ENCODE assay signal across 1 cellular context in genomic region chr22:21652010-21652546, GRCh38.
TF ChIP-seq lines count a peak whose summit lies in the region.

No MANE protein-coding gene starts in this region.

TF ChIP-seq in H1, 55 proteins besides CTCF, POLR2A, EP300 and RAD21:
- TF ChIP-seq SAP30 (IDR thresholded peaks at IDR 0.05; ENCODE audit: insufficient read depth, insufficient replicate concordance, low read length): no peak
- TF ChIP-seq POU5F1 (IDR thresholded peaks at IDR 0.05; ENCODE audit: low read depth, low read length): no peak
- no peak for TF ChIP-seq ASH2L (IDR thresholded peaks at IDR 0.05; ENCODE audit: low read length)
- TF ChIP-seq JUN (IDR thresholded peaks at IDR 0.05; ENCODE audit: low read depth, low read length): no peak
- no peak for TF ChIP-seq NANOG (IDR thresholded peaks at IDR 0.05; ENCODE audit: insufficient read depth, low read depth, low read length, poor library complexity, severe bottlenecking)
- no peak for TF ChIP-seq RNF2 (IDR thresholded peaks at IDR 0.05; ENCODE audit: borderline replicate concordance, low read depth, low read length, missing control alignments, poor library complexity, severe bottlenecking)
- TF ChIP-seq TAF1 (IDR thresholded peaks at IDR 0.05; ENCODE audit: low read depth, low read length): peak; percentile 72
- TF ChIP-seq BCL11A (IDR thresholded peaks at IDR 0.05; ENCODE audit: low read depth in 2 of 2, low read length in 2 of 2): no peak
- TF ChIP-seq CHD2 (IDR thresholded peaks at IDR 0.05; ENCODE audit: low read length): peak; percentile 68
- TF ChIP-seq CTBP2 (IDR thresholded peaks at IDR 0.05; ENCODE audit: borderline replicate concordance, insufficient read depth, insufficient read length, low read length): no peak
- TF ChIP-seq RFX5 (IDR thresholded peaks at IDR 0.05; ENCODE audit: borderline replicate concordance, low read depth, low read length): no peak
- no peak for TF ChIP-seq USF2 (IDR thresholded peaks at IDR 0.05; ENCODE audit: low read length)
- 0 out of 2 replicates have a peak, but pooled peaks have one; percentile 18 for TF ChIP-seq CEBPB (IDR thresholded peaks at IDR 0.05; ENCODE audit: low read depth, low read length)
- TF ChIP-seq PHF8 (conservative IDR thresholded peaks at IDR 0.05; ENCODE audit: low read depth, low read length): peak; percentile 52
- TF ChIP-seq TBP (IDR thresholded peaks at IDR 0.05; ENCODE audit: low read depth, low read length): peak; percentile 52; the same call in 1 of the 2 replicates
- no peak for TF ChIP-seq CHD1 (IDR thresholded peaks at IDR 0.05; ENCODE audit: low read depth, low read length)
- no peak for TF ChIP-seq RXRA (IDR thresholded peaks at IDR 0.05; ENCODE audit: insufficient read depth, low read depth, low read length)
- no peak for TF ChIP-seq ATF3 (IDR thresholded peaks at IDR 0.05; ENCODE audit: insufficient read depth, low read depth, low read length)
- no peak for TF ChIP-seq JUND (IDR thresholded peaks at IDR 0.05; ENCODE audit: low read length)
- no peak for TF ChIP-seq MAFK (IDR thresholded peaks at IDR 0.05; ENCODE audit: low read depth, low read length)
- TF ChIP-seq KDM4A (IDR thresholded peaks at IDR 0.05; ENCODE audit: low read depth, low read length, severe bottlenecking): peak; percentile 68
- peak; percentile 93 for TF ChIP-seq MAX (IDR thresholded peaks at IDR 0.05)
- no peak for TF ChIP-seq GTF2F1 (IDR thresholded peaks at IDR 0.05; ENCODE audit: borderline replicate concordance, low read depth, low read length)
- no peak for TF ChIP-seq ZNF274 (IDR thresholded peaks at IDR 0.05; ENCODE audit: borderline replicate concordance, extremely low read depth, low read length)
- TF ChIP-seq SP2 (IDR thresholded peaks at IDR 0.05; ENCODE audit: low read length): peak; percentile 10; the same call in 1 of the 2 replicates
- TF ChIP-seq HDAC2 (IDR thresholded peaks at IDR 0.05; ENCODE audit: borderline replicate concordance in 1 of 2, low read depth in 2 of 2, low read length in 2 of 2): 0 out of 4 replicates have a peak, but pooled peaks of 1 of the 2 experiments have one; percentile 13
- no peak for TF ChIP-seq SIX5 (IDR thresholded peaks at IDR 0.05; ENCODE audit: low read depth, low read length)
- TF ChIP-seq FOSL1 (IDR thresholded peaks at IDR 0.05; ENCODE audit: insufficient read depth, low read depth, low read length): no peak
- no peak for TF ChIP-seq BRCA1 (IDR thresholded peaks at IDR 0.05; ENCODE audit: low read depth, low read length)
- no peak for TF ChIP-seq SP4 (IDR thresholded peaks at IDR 0.05; ENCODE audit: low read length)
- no peak for TF ChIP-seq TCF12 (IDR thresholded peaks at IDR 0.05; ENCODE audit: low read depth, low read length)
- peak; percentile 83 to 88; a peak in 2 of 4 replicates for TF ChIP-seq SIN3A (conservative IDR thresholded peaks at IDR 0.05 in 1 of 2, IDR thresholded peaks at IDR 0.05 in 1 of 2; ENCODE audit: low read depth in 1 of 2, low read length in 2 of 2)
- no peak for TF ChIP-seq CREB1 (IDR thresholded peaks at IDR 0.05)
- no peak for TF ChIP-seq CHD7 (IDR thresholded peaks at IDR 0.05; ENCODE audit: insufficient replicate concordance, low read length)
- no peak for TF ChIP-seq RBBP5 (IDR thresholded peaks at IDR 0.05; ENCODE audit: borderline replicate concordance, low read depth, low read length)
- no peak for TF ChIP-seq SUZ12 (IDR thresholded peaks at IDR 0.05; ENCODE audit: low read length)
- TF ChIP-seq KDM5A (IDR thresholded peaks at IDR 0.05; ENCODE audit: low read length): 0 out of 2 replicates have a peak, but pooled peaks have one; percentile 34
- TF ChIP-seq E2F6 (IDR thresholded peaks at IDR 0.05): peak; percentile 74
- TF ChIP-seq CBX8 (IDR thresholded peaks at IDR 0.05; ENCODE audit: borderline replicate concordance, low read depth, low read length): no peak
- no peak for TF ChIP-seq HDAC6 (IDR thresholded peaks at IDR 0.05; ENCODE audit: low read depth, low read length)
- TF ChIP-seq GABPA (IDR thresholded peaks at IDR 0.05; ENCODE audit: borderline replicate concordance, insufficient read depth, low read length): no peak
- TF ChIP-seq YY1 (IDR thresholded peaks at IDR 0.05; ENCODE audit: low read depth, low read length): peak; percentile 83
- no peak for TF ChIP-seq BACH1 (IDR thresholded peaks at IDR 0.05; ENCODE audit: low read length)
- no peak for TF ChIP-seq EZH2 (IDR thresholded peaks at IDR 0.05; ENCODE audit: low read depth, low read length, severe bottlenecking)
- peak; percentile 33 for TF ChIP-seq TAF7 (optimal IDR thresholded peaks at IDR 0.05; ENCODE audit: borderline replicate concordance, low read depth, low read length)
- TF ChIP-seq EGR1 (IDR thresholded peaks at IDR 0.05; ENCODE audit: borderline replicate concordance, low read depth, low read length): no peak
- TF ChIP-seq SP1 (IDR thresholded peaks at IDR 0.05; ENCODE audit: low read depth, low read length): 0 out of 2 replicates have a peak, but pooled peaks have one; percentile 65
